8 cellular contexts compared by ENCODE assay signal in genomic region chr7:56106108-56107073, GRCh38. TPM values are rescaled to one million over a fixed set of nuclear protein-coding genes. Genes with fewer than 3 reads are reported as not detected.
A peak's percentile ranks its signal among the peaks of the same experiment; 100 is the strongest.
DNase-seq lines count a peak whose midpoint lies in the region; ATAC-seq, FAIRE-seq and TF ChIP-seq lines count a peak whose summit lies in the region.

TSS of gene CHCHD2 (minus strand) at chr7:56106476. CDS start at chr7:56106413, 63 bp downstream.

- no peaks in the 10 kb centered on the region for H3K9me3 Mint-ChIP-seq in activated naive CD4-positive, alpha-beta T cell treated with anti-CD3 and anti-CD28 coated beads, Interleukin-2, amount 50 U/mL, for 24 hours

- H3K27me3 Mint-ChIP-seq in activated naive CD4-positive, alpha-beta T cell treated with anti-CD3 and anti-CD28 coated beads, Interleukin-2, amount 50 U/mL, for 24 hours = no peaks in the 10 kb centered on the region

- WGBS in pancreas, 2 donors = 1% methylated on average over 57 of the region's 57 CpGs
- WGBS in thyroid gland, 2 donors = 2 to 5% methylated on average over 30 to 47 of the region's 57 CpGs

- peak within 1 kb of the TSS; percentile 97 for H3K4me3 Mint-ChIP-seq in activated naive CD4-positive, alpha-beta T cell treated with anti-CD3 and anti-CD28 coated beads, Interleukin-2, amount 50 U/mL, for 24 hours

- H3K9me3 ChIP-seq in pancreas = no peaks in the 10 kb centered on the region
- H3K9me3 ChIP-seq in thyroid gland = no peaks in the 10 kb centered on the region

- H3K27ac ChIP-seq in pancreas = peak within 1 kb of the TSS; percentile 83 to 93 (median 88)
- peak within 1 kb of the TSS; percentile 50 to 93 (median 83) for H3K27ac ChIP-seq in thyroid gland

- peak; percentile 73 to 93 for TF ChIP-seq POLR2A in thyroid gland (IDR thresholded peaks at IDR 0.05)

- H3K27me3 ChIP-seq in pancreas (no peaks in the 10 kb centered on the region), thyroid gland (no peaks in the 10 kb centered on the region)

- DNase-seq in GM10266 (ENCODE audit: extremely low spot score) = peak; percentile 96
- DNase-seq in NCI-H1105 (lab: John Stamatoyannopoulos, UW) = peak; percentile 98
- peak; percentile 96 for DNase-seq in SKM-1 (lab: John Stamatoyannopoulos, UW; ENCODE audit: unreplicated experiment)
- peak; percentile 99 for DNase-seq in globus pallidus (ENCODE audit: low spot score)
- peak; percentile 88 to 98 (median 96) for DNase-seq in pancreas
- peak; percentile 98 for DNase-seq in thyroid gland

- H3K4me3 ChIP-seq in pancreas = peak within 1 kb of the TSS; percentile 72 to 91 (median 74)
- H3K4me3 ChIP-seq in thyroid gland (replicated peaks in 1 of 3) = peak within 1 kb of the TSS; percentile 59 to 95 (median 70)

- intact Hi-C loops in pancreas (cut with DNase I) = no loop called here
- intact Hi-C loops in thyroid gland (cut with DNase I) = no loop called here

- peaks cover 12% of the 10 kb centered on the region for H3K36me3 Mint-ChIP-seq in activated naive CD4-positive, alpha-beta T cell treated with anti-CD3 and anti-CD28 coated beads, Interleukin-2, amount 50 U/mL, for 24 hours

- H3K4me1 ChIP-seq in pancreas (peaks cover 0 to 9% (median 0%) of the 10 kb centered on the region in 3 donors), thyroid gland (peaks cover 8 to 10% of the 10 kb centered on the region in 2 donors)

- ATAC-seq in HG02642 (IDR thresholded peaks at IDR 0.05; ENCODE audit: poor library complexity, unreplicated experiment) (peak; percentile 100), pancreas (peak; percentile 98 to 100 (median 99))

- H3K27ac Mint-ChIP-seq in activated naive CD4-positive, alpha-beta T cell treated with anti-CD3 and anti-CD28 coated beads, Interleukin-2, amount 50 U/mL, for 24 hours = peak within 1 kb of the TSS; percentile 99

- peaks cover 30% of the 10 kb centered on the region for H3K4me1 Mint-ChIP-seq in activated naive CD4-positive, alpha-beta T cell treated with anti-CD3 and anti-CD28 coated beads, Interleukin-2, amount 50 U/mL, for 24 hours

- H3K36me3 ChIP-seq in pancreas (peaks cover 0 to 29% (median 5%) of the 10 kb centered on the region in 3 donors), thyroid gland (peaks cover 29% of the 10 kb centered on the region in 2 donors)

- FAIRE-seq in pancreas (lab: Jason Lieb, UNC) = peak; percentile 72

- TF ChIP-seq CTCF in GM10266 (IDR thresholded peaks at IDR 0.05; ENCODE audit: control insufficient read depth, insufficient read depth, low read depth, missing control alignments) = no peak
- TF ChIP-seq CTCF in pancreas (IDR thresholded peaks at IDR 0.05) = no peak
- no peak for TF ChIP-seq CTCF in thyroid gland (IDR thresholded peaks at IDR 0.05)

RNA-seq across cellular contexts. Expression of gene CHCHD2, which starts in this region (rescaled TPM):
- total RNA-seq in pancreas (100 to 1,000 TPM; 115 to 189 (median 149) TPM), thyroid gland (100 to 1,000 TPM; 347 to 507 (median 416) TPM)
- polyA plus RNA-seq in pancreas = 100 to 1,000 TPM; 135 to 265 TPM

Comparison
In these comparisons a context has a peak if more than half of its experiments do, and no peak if none do; other contexts are left out.
1. Peak in every context shown above with its lines: DNase-seq, ATAC-seq, H3K4me3 ChIP-seq and H3K27ac ChIP-seq.